ENCODE assay signal across 8 cellular contexts in genomic region chr11:62854013-62854824, GRCh38. TPM values are rescaled to one million over a fixed set of nuclear protein-coding genes. Genes with fewer than 3 reads are reported as not detected.
DNase-seq lines count a peak whose midpoint lies in the region; ATAC-seq and TF ChIP-seq lines count a peak whose summit lies in the region.

No MANE protein-coding gene starts in this region.

- H3K36me3 ChIP-seq in A673 (ENCODE audit: insufficient read depth, low read length, poor library complexity, severe bottlenecking) (peaks cover 42% of the 10 kb centered on the region), HEK293 (ENCODE audit: control insufficient read depth in 2 of 2, insufficient read depth in 1 of 2, low read length in 2 of 2) (peaks cover 3 to 42% of the 10 kb centered on the region in 2 experiments; a peak in 1 of 3 replicates), brain microvascular endothelial cell (replicated peaks) (peaks cover 38% of the 10 kb centered on the region), mucosa of descending colon (ENCODE audit: low read depth) (peaks cover 12% of the 10 kb centered on the region)

- TF ChIP-seq CTCF in A673 (conservative IDR thresholded peaks at IDR 0.05; ENCODE audit: low read depth, low read length) (no peak), HEK293 (tag by site-specific recombination; IDR thresholded peaks at IDR 0.05) (no peak), brain microvascular endothelial cell (IDR thresholded peaks at IDR 0.05; ENCODE audit: low read depth, low read length, missing control alignments) (no peak), mucosa of descending colon (IDR thresholded peaks at IDR 0.05) (no peak)

- DNase-seq in A673 (ENCODE audit: low spot score) (no peak), brain microvascular endothelial cell (no peak), mucosa of descending colon (no peak), HT-29 (ENCODE audit: low spot score) (no peak), GOT3 (lab: John Stamatoyannopoulos, UW) (no peak)

- POLR2A ChIA-PET in A673 (lab: Charles Lee; ENCODE audit: low non-redundant PET): interaction anchor here (0.6 to 3.6 kb wide), 5 partner anchors 13 to 501 kb away, joined by 3 to 27 read pairs (median 5); partner anchors contain the start of genes HNRNPUL2 and STX5
- POLR2A ChIA-PET in HEK293 (lab: Yijun Ruan, JAX): interaction anchor here (0.6 to 5.5 kb wide), 17 partner anchors 10 to 253 kb away, joined by 3 to 182 read pairs (median 6); partner anchors contain the start of genes C11orf98, CSKMT, MTA2 and NXF1

- BruUV-seq in A673 (replicated peaks; lab: Mats Ljungman, UMichigan): no TSS peak

- H3K27me3 ChIP-seq in A673 (replicated peaks; ENCODE audit: insufficient read depth, low read depth, low read length, poor library complexity): no peaks in the 10 kb centered on the region
- no peaks in the 10 kb centered on the region for H3K27me3 ChIP-seq in brain microvascular endothelial cell (replicated peaks)

- H3K4me1 ChIP-seq in A673 (ENCODE audit: insufficient read depth, low read length, poor library complexity, severe bottlenecking) (peaks cover 8% of the 10 kb centered on the region), HEK293 (ENCODE audit: control insufficient read depth, insufficient read depth, low read length) (no peaks in the 10 kb centered on the region), mucosa of descending colon (ENCODE audit: low read depth) (peaks cover 27% of the 10 kb centered on the region)

- H3K27ac ChIP-seq in A673 (ENCODE audit: low read depth, low read length, poor library complexity, severe bottlenecking) (peak overlapping the region; percentile 92), HEK293 (ENCODE audit: extremely low read depth, low read depth, low read length) (0 out of 2 replicates have a peak overlapping the region, but pooled peaks have one; percentile 4), brain microvascular endothelial cell (no peak overlapping the region)

- H3K4me3 ChIP-seq in A673 (ENCODE audit: low read depth, low read length, poor library complexity, severe bottlenecking): peak overlapping the region; percentile 70
- peak overlapping the region; percentile 88 for H3K4me3 ChIP-seq in HEK293 (ENCODE audit: low read depth, low read length)
- H3K4me3 ChIP-seq in brain microvascular endothelial cell (ENCODE audit: low read depth, low read length): peak overlapping the region; percentile 99
- H3K4me3 ChIP-seq in mucosa of descending colon: peak overlapping the region; percentile 74

- CTCF ChIA-PET in A673 (lab: Charles Lee) (no interaction called here), HEK293 (lab: Yijun Ruan, JAX) (interaction anchor here (0.9 to 3.9 kb wide), 3 partner anchors 30 to 67 kb away, joined by 3 to 24 read pairs (median 4); partner anchors contain the start of gene TMEM179B)

- no peaks in the 10 kb centered on the region for H3K9me3 ChIP-seq in A673 (ENCODE audit: low read depth, low read length, poor library complexity, severe bottlenecking)
- H3K9me3 ChIP-seq in HEK293 (ENCODE audit: control insufficient read depth, insufficient read depth, low read depth, low read length): no peaks in the 10 kb centered on the region
- H3K9me3 ChIP-seq in mucosa of descending colon: no peaks in the 10 kb centered on the region

- intact Hi-C loops in A673 (cut with micrococcal nuclease; ENCODE audit: unreplicated experiment): loop anchor here (10.0 kb wide), 1 partner anchor 259 kb away; the partner anchor contains the start of gene TUT1
- intact Hi-C loops in mucosa of descending colon (cut with DNase I, micrococcal nuclease): no loop called here

- ATAC-seq in mucosa of descending colon (no peak), HG02798 (IDR thresholded peaks at IDR 0.05; ENCODE audit: poor library complexity, unreplicated experiment) (no peak), HG03135 (IDR thresholded peaks at IDR 0.05; ENCODE audit: unreplicated experiment) (no peak)

- in situ Hi-C loops in brain microvascular endothelial cell (cut with HindIII; ENCODE audit: low pct_ligation_motif_present, low sequenced_read_pairs): no loop called here

TF ChIP-seq in HEK293, 187 proteins besides CTCF, POLR2A, EP300 and RAD21 (continues in another document):
- TF ChIP-seq ZNF704 (tag by site-specific recombination; IDR thresholded peaks at IDR 0.05) (no peak), ZBTB17 (tag by site-specific recombination; IDR thresholded peaks at IDR 0.05) (no peak), ZNF777 (tag by site-specific recombination; IDR thresholded peaks at IDR 0.05; ENCODE audit: borderline replicate concordance) (no peak), ZNF221 (tag by site-specific recombination; IDR thresholded peaks at IDR 0.05; ENCODE audit: borderline replicate concordance) (no peak), ZSCAN18 (tag by site-specific recombination; IDR thresholded peaks at IDR 0.05) (no peak), ZNF184 (tag by site-specific recombination; IDR thresholded peaks at IDR 0.05) (no peak), ZNF510 (tag by site-specific recombination; IDR thresholded peaks at IDR 0.05; ENCODE audit: insufficient replicate concordance) (no peak), OSR2 (tag by site-specific recombination; IDR thresholded peaks at IDR 0.05) (no peak), ZNF16 (tag by site-specific recombination; IDR thresholded peaks at IDR 0.05; ENCODE audit: low read depth) (no peak), ZNF211 (tag by site-specific recombination; IDR thresholded peaks at IDR 0.05; ENCODE audit: low read depth) (no peak), ZNF518A (tag by site-specific recombination; conservative IDR thresholded peaks at IDR 0.05; ENCODE audit: low read depth) (no peak)

RNA-seq across cellular contexts. Expression of gene WDR74, which starts 14.8 kb away (rescaled TPM):
- total RNA-seq in A673 (2021) (147 and 155 TPM in 2 replicates), mucosa of descending colon (10 to 100 TPM; 35.0 to 42.4 (median 38.8) TPM)
- total RNA-seq in HT-29 (2014; rRNA removed; shearing (Covaris generic)): 183 and 191 TPM in 2 replicates

RNA-seq across cellular contexts. Expression of gene TEX54, which starts 21.6 kb away (rescaled TPM):
- total RNA-seq in A673 (2021) (0.77 TPM in 1 of 2 replicates, not detected in the other), mucosa of descending colon (not detected)
- 0.61 TPM in 1 of 2 replicates, not detected in the other for total RNA-seq in HT-29 (2014; rRNA removed; shearing (Covaris generic))

RNA-seq across cellular contexts. Expression of gene STX5, which starts 22.4 kb away (rescaled TPM):
- total RNA-seq in A673 (2021) (29.2 and 38.1 TPM in 2 replicates), mucosa of descending colon (10 to 100 TPM; 38.7 to 44.3 (median 41.7) TPM)
- 64.6 and 80.6 TPM in 2 replicates for total RNA-seq in HT-29 (2014; rRNA removed; shearing (Covaris generic))

RNA-seq across cellular contexts. Expression of gene SLC3A2, which starts 26.5 kb away (rescaled TPM):
- total RNA-seq in A673 (2021): 480 and 511 TPM in 2 replicates
- total RNA-seq in mucosa of descending colon: 100 to 1,000 TPM; 116 to 127 (median 124) TPM
- 418 and 438 TPM in 2 replicates for total RNA-seq in HT-29 (2014; rRNA removed; shearing (Covaris generic))

RNA-seq across cellular contexts. Expression of gene NXF1, which starts 49.0 kb away (rescaled TPM):
- total RNA-seq in A673 (2021) (78.8 and 82.0 TPM in 2 replicates), mucosa of descending colon (100 to 1,000 TPM in 1 of 3 donors, 10 to 100 TPM in 2; 46.7 to 103 (median 55.0) TPM)
- total RNA-seq in HT-29 (2014; rRNA removed; shearing (Covaris generic)): 24.4 and 31.7 TPM in 2 replicates
